Comparison of ENCODE assay signal across 19 cellular contexts in the genomic region with DNA sequence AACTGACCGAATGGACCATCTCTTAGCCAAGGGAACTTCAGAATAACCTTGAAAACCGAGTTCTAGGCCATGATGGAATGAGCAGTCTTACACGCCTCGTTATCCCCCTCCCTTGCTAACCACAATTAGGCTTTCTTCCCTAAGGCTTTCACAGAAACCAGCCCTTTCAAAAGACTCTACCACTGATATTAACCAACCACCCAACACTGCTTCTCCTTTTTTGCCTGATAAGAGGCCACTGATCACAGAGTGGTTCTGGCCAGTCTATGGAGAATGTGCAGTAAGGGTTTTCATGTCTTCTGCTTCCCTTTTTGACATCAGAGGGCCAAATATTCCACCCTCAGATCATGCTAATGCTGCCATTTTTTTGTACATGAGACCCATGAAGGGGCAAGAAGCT. TPM values are rescaled to one million over a fixed set of nuclear protein-coding genes. Genes with fewer than 3 reads are reported as not detected.
DNase-seq lines count a peak whose midpoint lies in the region; ATAC-seq, FAIRE-seq and TF ChIP-seq lines count a peak whose summit lies in the region.
"Had no signal": no experiment of that assay in that cellular context is flagged by ENCODE, and none has a peak within 500 bp of the region (broad histone marks: within the 10 kb centered on the region; RNA-seq: fewer than 3 reads in every experiment).

No MANE protein-coding gene starts in this region.

- TF ChIP-seq CTCF in A549 (IDR thresholded peaks at IDR 0.05): no peak
- TF ChIP-seq CTCF in GM10266 (IDR thresholded peaks at IDR 0.05; ENCODE audit: control insufficient read depth, insufficient read depth, low read depth, missing control alignments): no peak

- H3K27ac Mint-ChIP-seq in dendritic cell treated with granulocyte-macrophage colony-stimulating factor and Interleukin-4, amounts not matched to agents 40 ng/mL and 50 ng/mL, for 4 days: peak overlapping the region; percentile 75
- no peak overlapping the region for H3K27ac Mint-ChIP-seq in T-helper 2 cell treated with Interferon-gamma antibody and Interleukin-4, amounts not matched to agents 5 μg/mL and 100 μg/mL, for 36 hours

- CTCF ChIA-PET in A549 (lab: Yijun Ruan, JAX): interaction anchor here (0.8 to 1.3 kb wide), 3 partner anchors 13 to 83 kb away, joined by 4 to 5 read pairs (median 4); no protein-coding TSS in a partner anchor

- no peak overlapping the region for H3K4me3 ChIP-seq in A549
- H3K4me3 ChIP-seq: mucosa of descending colon, vagina had no signal

- TF ChIP-seq EP300 in A549 (IDR thresholded peaks at IDR 0.05): no peak

- DNase-seq in A549 (ENCODE audit: low read depth in 1 of 2, low spot score in 1 of 2) (no peak), Kasumi-1 (lab: John Stamatoyannopoulos, UW) (peak; percentile 87), RPMI7951 (ENCODE audit: low read depth) (peak; percentile 19), GM10266 (ENCODE audit: extremely low spot score) (no peak)
- DNase-seq in T-helper 2 cell treated with Interferon-gamma antibody and Interleukin-4, amounts not matched to agents 5 μg/mL and 100 μg/mL, for 36 hours (ENCODE audit: low spot score): no peak
- DNase-seq: activated CD4-positive, alpha-beta T cell treated with anti-CD3 and anti-CD28 coated beads, Interleukin-2, amount 50 U/mL, for 4 hours; activated naive CD4-positive, alpha-beta T cell treated with Interleukin-2 at 50 U/mL for 16 hours; C1 segment of cervical spinal cord; central memory CD4-positive, alpha-beta T cell; mucosa of descending colon; NCI-H526 had no signal

- FAIRE-seq in A549 (lab: Jason Lieb, UNC): no peak
- FAIRE-seq: A204.1, TTC549 had no signal

- ATAC-seq in A549 (no peak), GM21515 (IDR thresholded peaks at IDR 0.05; ENCODE audit: unreplicated experiment) (no peak), GM19395 (IDR thresholded peaks at IDR 0.05; ENCODE audit: unreplicated experiment) (no peak)
- ATAC-seq: esophagus mucosa, SK-N-SH treated with all-trans-retinoic acid at 6 μM for 48 hours had no signal

- H3K4me2 ChIP-seq in A549: no peak overlapping the region; the same call in 2 of the 3 replicates

- H3K27me3 Mint-ChIP-seq in dendritic cell treated with granulocyte-macrophage colony-stimulating factor and Interleukin-4, amounts not matched to agents 40 ng/mL and 50 ng/mL, for 4 days: peaks cover 17% of the 10 kb centered on the region
- H3K27me3 Mint-ChIP-seq in T-helper 2 cell treated with Interferon-gamma antibody and Interleukin-4, amounts not matched to agents 5 μg/mL and 100 μg/mL, for 36 hours (ENCODE audit: low read depth): no peaks in the 10 kb centered on the region

- intact Hi-C loops in dendritic cell treated with granulocyte-macrophage colony-stimulating factor and Interleukin-4, amounts not matched to agents 40 ng/mL and 50 ng/mL, for 4 days (cut with micrococcal nuclease): no loop called here

- H3K9me3 Mint-ChIP-seq in dendritic cell treated with granulocyte-macrophage colony-stimulating factor and Interleukin-4, amounts not matched to agents 40 ng/mL and 50 ng/mL, for 4 days: no peaks in the 10 kb centered on the region
- H3K9me3 Mint-ChIP-seq in T-helper 2 cell treated with Interferon-gamma antibody and Interleukin-4, amounts not matched to agents 5 μg/mL and 100 μg/mL, for 36 hours: peaks cover 5% of the 10 kb centered on the region

- no peak overlapping the region for H3K4me3 Mint-ChIP-seq in dendritic cell treated with granulocyte-macrophage colony-stimulating factor and Interleukin-4, amounts not matched to agents 40 ng/mL and 50 ng/mL, for 4 days
- H3K4me3 Mint-ChIP-seq in T-helper 2 cell treated with Interferon-gamma antibody and Interleukin-4, amounts not matched to agents 5 μg/mL and 100 μg/mL, for 36 hours: no peak overlapping the region

- H3K36me3 Mint-ChIP-seq in dendritic cell treated with granulocyte-macrophage colony-stimulating factor and Interleukin-4, amounts not matched to agents 40 ng/mL and 50 ng/mL, for 4 days (ENCODE audit: low read depth): no peaks in the 10 kb centered on the region
- H3K36me3 Mint-ChIP-seq in T-helper 2 cell treated with Interferon-gamma antibody and Interleukin-4, amounts not matched to agents 5 μg/mL and 100 μg/mL, for 36 hours (ENCODE audit: low read depth): peaks cover 10% of the 10 kb centered on the region

- H3K4me1 ChIP-seq in A549: peaks cover 27% of the 10 kb centered on the region

- 86% methylated on average over 4 of the region's 4 CpGs for WGBS in A549 (ENCODE audit: missing lambda C conversion rate)

- TF ChIP-seq POLR2A in A549 (IDR thresholded peaks at IDR 0.05; ENCODE audit: low read length): no peak

- H3K9me3 ChIP-seq in A549: no peaks in the 10 kb centered on the region
- H3K9me3 ChIP-seq: mucosa of descending colon, vagina had no signal

- peak overlapping the region; percentile 41 to 83; a peak in 3 of 6 replicates for H3K27ac ChIP-seq in A549
- H3K27ac ChIP-seq: vagina had no signal

- peaks cover 67% of the 10 kb centered on the region for H3K4me1 Mint-ChIP-seq in dendritic cell treated with granulocyte-macrophage colony-stimulating factor and Interleukin-4, amounts not matched to agents 40 ng/mL and 50 ng/mL, for 4 days (ENCODE audit: low read depth)
- peaks cover 14% of the 10 kb centered on the region for H3K4me1 Mint-ChIP-seq in T-helper 2 cell treated with Interferon-gamma antibody and Interleukin-4, amounts not matched to agents 5 μg/mL and 100 μg/mL, for 36 hours (ENCODE audit: low read depth)

- POLR2A ChIA-PET in A549 (lab: Yijun Ruan, JAX): no interaction called here

- no peak for TF ChIP-seq RAD21 in A549 (conservative IDR thresholded peaks at IDR 0.05 in 1 of 2, IDR thresholded peaks at IDR 0.05 in 1 of 2)

TF ChIP-seq in A549, 52 proteins besides CTCF, POLR2A, EP300 and RAD21:
- TF ChIP-seq CBX8 (IDR thresholded peaks at IDR 0.05) (no peak), CEBPB (IDR thresholded peaks at IDR 0.05) (no peak), MYC (IDR thresholded peaks at IDR 0.05; ENCODE audit: borderline replicate concordance, low read length) (no peak), FOXS1 (CRISPR knock-in tag; IDR thresholded peaks at IDR 0.05) (no peak), MAZ (IDR thresholded peaks at IDR 0.05; ENCODE audit: borderline replicate concordance, low read depth, low read length) (no peak), JUN (IDR thresholded peaks at IDR 0.05) (no peak), NFE2L2 (conservative IDR thresholded peaks at IDR 0.05; ENCODE audit: low read length) (no peak), FOSL2 (IDR thresholded peaks at IDR 0.05) (no peak), FOSL2 (CRISPR knock-in tag; IDR thresholded peaks at IDR 0.05) (no peak), RFX5 (IDR thresholded peaks at IDR 0.05) (no peak), HDAC2 (IDR thresholded peaks at IDR 0.05) (no peak)
- TF ChIP-seq, protein P1, sequence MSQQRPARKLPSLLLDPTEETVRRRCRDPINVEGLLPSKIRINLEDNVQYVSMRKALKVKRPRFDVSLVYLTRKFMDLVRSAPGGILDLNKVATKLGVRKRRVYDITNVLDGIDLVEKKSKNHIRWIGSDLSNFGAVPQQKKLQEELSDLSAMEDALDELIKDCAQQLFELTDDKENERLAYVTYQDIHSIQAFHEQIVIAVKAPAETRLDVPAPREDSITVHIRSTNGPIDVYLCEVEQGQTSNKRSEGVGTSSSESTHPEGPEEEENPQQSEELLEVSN (IDR thresholded peaks at IDR 0.05; ENCODE audit: borderline replicate concordance, low read depth): no peak
- TF ChIP-seq, protein P2, sequence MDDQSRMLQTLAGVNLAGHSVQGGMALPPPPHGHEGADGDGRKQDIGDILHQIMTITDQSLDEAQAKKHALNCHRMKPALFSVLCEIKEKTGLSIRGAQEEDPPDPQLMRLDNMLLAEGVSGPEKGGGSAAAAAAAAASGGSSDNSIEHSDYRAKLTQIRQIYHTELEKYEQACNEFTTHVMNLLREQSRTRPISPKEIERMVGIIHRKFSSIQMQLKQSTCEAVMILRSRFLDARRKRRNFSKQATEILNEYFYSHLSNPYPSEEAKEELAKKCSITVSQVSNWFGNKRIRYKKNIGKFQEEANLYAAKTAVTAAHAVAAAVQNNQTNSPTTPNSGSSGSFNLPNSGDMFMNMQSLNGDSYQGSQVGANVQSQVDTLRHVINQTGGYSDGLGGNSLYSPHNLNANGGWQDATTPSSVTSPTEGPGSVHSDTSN (IDR thresholded peaks at IDR 0.05): no peak

RNA-seq across cellular contexts. Expression of a gene that starts 59.3 kb away (rescaled TPM):
- 0.05 and 0.12 TPM in 2 replicates for polyA plus RNA-seq in A549 (2011; rRNA removed)
- 0.01 and 0.04 TPM in 2 replicates for polyA plus RNA-seq in A549 (2012; cell fraction: cytosol; rRNA removed)
- polyA plus RNA-seq in A549 (2012; cell fraction: nucleus; rRNA removed): 0.01 and 0.02 TPM in 2 replicates
- polyA plus RNA-seq in A549 (2017; fragmentation: RNase III; extraction: RNeasy Plus Mini Kit Qiagen cat#74134 plus additional on column Dnase treatment): 0.03 to 0.04 TPM in 2 of 3 replicates, not detected in the other
- 0.05 and 0.41 TPM in 2 replicates for polyA minus RNA-seq in A549 (2011; rRNA and poly(A)+ RNA removed)
- 0.24 TPM in 1 of 2 replicates, not detected in the other for total RNA-seq in RPMI7951 (2014; rRNA removed; shearing (Covaris generic))

Comparison
In these comparisons a context has a peak if more than half of its experiments do, and no peak if none do; other contexts are left out.
1. DNase-seq: peak in Kasumi-1 (2 of 2) and RPMI7951 (single experiment); none in A549 (0 of 2), T-helper 2 cell treated with Interferon-gamma antibody and Interleukin-4, amounts not matched to agents 5 μg/mL and 100 μg/mL, for 36 hours (single experiment) and GM10266 (single experiment).